In the genomic region with DNA sequence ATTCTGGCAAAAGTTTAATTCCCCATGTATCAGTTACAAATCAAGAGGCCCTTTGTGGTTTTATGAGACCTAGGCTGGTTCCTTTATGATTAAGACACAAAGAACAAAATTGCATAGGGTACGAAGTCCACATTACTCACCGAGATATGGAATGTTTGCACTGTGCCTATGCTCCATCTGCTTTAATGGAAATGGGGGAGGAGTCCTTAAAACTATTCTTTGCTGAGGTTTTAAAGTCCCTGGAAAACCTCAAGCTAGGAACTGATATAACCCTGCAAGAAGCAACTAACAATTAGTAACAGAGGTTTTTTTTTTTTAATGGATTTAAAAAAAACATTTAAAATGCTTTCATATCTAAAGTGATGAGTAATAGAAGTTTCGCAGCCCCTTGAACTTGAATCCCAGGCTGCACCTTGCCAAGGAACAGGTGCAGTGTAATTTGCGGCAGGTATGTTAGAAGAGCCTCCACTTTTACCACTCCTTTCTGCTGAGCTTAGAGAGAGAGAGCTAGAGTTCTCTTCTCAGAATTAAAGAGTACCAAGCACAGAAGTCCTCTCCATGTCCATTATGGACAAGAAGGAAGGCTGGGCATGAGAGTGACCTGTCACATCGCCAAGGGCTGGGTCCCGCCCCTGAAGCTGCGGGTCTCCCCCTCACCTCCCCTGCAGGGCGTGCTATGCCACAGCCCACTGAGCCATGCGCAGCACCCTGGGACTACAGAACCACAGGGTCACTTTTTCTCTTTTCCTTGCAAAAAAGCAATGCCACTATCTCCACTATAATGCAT, we compare ENCODE assay signal across 1 cellular context.
TF ChIP-seq lines count a peak whose summit lies in the region.

No MANE protein-coding gene starts in this region.

TF ChIP-seq in HepG2, 621 proteins besides CTCF, POLR2A, EP300 and RAD21 (continued from another document and continues in another):
- TF ChIP-seq ZNF749 (CRISPR knock-in tag; IDR thresholded peaks at IDR 0.05; ENCODE audit: borderline replicate concordance), result no peak
- 0 out of 2 replicates have a peak, but pooled peaks have one; percentile 28 for TF ChIP-seq REPIN1 (CRISPR knock-in tag; IDR thresholded peaks at IDR 0.05; ENCODE audit: borderline replicate concordance, low read depth)
- TF ChIP-seq ZNF121 (CRISPR knock-in tag; IDR thresholded peaks at IDR 0.05), result no peak
- no peak; the same call in 1 of the 2 replicates for TF ChIP-seq KDM3A (CRISPR knock-in tag; IDR thresholded peaks at IDR 0.05; ENCODE audit: low read depth)
- TF ChIP-seq ZSCAN22 (CRISPR knock-in tag; IDR thresholded peaks at IDR 0.05), result no peak
- TF ChIP-seq, protein P1, sequence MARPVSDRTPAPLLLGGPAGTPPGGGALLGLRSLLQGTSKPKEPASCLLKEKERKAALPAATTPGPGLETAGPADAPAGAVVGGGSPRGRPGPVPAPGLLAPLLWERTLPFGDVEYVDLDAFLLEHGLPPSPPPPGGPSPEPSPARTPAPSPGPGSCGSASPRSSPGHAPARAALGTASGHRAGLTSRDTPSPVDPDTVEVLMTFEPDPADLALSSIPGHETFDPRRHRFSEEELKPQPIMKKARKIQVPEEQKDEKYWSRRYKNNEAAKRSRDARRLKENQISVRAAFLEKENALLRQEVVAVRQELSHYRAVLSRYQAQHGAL (CRISPR knock-in tag; IDR thresholded peaks at IDR 0.05; ENCODE audit: not compliant biosample characterization), result no peak
- no peak for TF ChIP-seq ZNF775 (CRISPR knock-in tag; IDR thresholded peaks at IDR 0.05; ENCODE audit: borderline replicate concordance)
- TF ChIP-seq ZNF337 (CRISPR knock-in tag; IDR thresholded peaks at IDR 0.05; ENCODE audit: borderline replicate concordance, low read depth), result no peak
- no peak for TF ChIP-seq RFX1 (IDR thresholded peaks at IDR 0.05)
- TF ChIP-seq ZNF468 (CRISPR knock-in tag; IDR thresholded peaks at IDR 0.05), result no peak
- TF ChIP-seq ZNF761 (CRISPR knock-in tag; conservative IDR thresholded peaks at IDR 0.05), result 0 out of 2 replicates have a peak, but pooled peaks have one; percentile 53
- TF ChIP-seq, protein P2, sequence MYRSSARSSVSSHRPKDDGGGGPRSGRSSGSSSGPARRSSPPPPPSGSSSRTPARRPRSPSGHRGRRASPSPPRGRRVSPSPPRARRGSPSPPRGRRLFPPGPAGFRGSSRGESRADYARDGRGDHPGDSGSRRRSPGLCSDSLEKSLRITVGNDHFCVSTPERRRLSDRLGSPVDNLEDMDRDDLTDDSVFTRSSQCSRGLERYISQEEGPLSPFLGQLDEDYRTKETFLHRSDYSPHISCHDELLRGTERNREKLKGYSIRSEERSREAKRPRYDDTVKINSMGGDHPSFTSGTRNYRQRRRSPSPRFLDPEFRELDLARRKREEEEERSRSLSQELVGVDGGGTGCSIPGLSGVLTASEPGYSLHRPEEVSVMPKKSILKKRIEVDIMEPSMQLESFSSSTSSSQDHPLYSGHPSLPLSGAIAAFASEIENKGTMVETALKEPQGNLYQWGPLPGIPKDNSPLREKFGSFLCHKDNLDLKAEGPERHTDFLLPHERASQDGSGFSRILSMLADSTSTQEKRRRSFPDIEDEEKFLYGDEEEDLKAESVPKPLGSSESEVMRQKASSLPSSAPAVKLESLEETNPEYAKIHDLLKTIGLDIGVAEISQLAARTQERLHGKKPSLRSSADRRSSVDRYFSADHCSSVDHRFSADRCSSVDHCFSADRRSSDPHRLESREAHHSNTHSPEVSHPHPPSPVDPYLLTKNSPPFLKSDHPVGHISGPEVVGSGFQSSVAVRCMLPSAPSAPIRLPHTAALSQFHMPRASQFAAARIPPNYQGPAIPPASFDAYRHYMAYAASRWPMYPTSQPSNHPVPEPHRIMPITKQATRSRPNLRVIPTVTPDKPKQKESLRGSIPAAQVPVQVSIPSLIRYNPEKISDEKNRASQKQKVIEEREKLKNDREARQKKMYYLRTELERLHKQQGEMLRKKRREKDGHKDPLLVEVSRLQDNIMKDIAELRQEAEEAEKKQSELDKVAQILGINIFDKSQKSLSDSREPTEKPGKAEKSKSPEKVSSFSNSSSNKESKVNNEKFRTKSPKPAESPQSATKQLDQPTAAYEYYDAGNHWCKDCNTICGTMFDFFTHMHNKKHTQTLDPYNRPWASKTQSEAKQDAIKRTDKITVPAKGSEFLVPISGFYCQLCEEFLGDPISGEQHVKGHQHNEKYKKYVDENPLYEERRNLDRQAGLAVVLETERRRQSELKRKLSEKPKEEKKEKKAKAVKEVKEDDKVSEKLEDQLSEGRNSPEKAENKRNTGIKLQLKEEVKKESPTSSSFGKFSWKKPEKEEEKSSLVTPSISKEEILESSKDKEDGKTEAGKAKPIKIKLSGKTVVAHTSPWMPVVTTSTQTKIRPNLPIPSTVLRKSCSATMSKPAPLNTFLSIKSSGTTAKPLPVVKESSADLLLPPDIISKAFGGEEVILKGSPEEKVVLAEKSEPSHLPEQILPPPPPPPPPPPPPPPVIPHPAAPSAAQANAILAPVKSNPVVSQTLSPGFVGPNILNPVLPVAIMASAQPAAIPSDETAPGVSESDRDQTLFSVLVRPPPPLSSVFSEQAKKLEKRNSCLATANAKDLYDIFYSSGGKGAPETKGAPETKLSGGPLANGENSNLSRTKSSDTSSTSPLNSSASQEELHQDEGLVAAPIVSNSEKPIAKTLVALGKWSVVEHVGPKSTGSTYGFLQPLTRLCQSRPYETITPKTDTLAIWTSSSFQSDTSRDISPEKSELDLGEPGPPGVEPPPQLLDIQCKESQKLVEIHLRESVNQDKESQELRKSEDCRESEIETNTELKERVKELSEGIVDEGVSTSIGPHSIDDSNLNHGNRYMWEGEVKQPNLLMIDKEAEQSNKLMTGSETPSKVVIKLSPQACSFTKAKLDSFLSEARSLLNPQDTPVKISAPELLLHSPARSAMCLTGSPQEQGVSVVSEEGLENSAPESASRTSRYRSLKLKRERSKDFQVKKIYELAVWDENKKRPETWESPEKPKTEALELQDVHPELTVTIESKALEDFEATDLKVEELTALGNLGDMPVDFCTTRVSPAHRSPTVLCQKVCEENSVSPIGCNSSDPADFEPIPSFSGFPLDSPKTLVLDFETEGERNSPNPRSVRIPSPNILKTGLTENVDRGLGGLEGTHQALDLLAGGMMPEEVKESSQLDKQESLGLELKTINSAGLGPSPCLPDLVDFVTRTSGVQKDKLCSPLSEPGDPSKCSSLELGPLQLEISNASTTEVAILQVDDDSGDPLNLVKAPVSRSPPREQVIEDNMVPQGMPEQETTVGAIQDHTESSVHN (CRISPR knock-in tag; IDR thresholded peaks at IDR 0.05), result no peak
- TF ChIP-seq SMAD1 (CRISPR knock-in tag; IDR thresholded peaks at IDR 0.05; ENCODE audit: borderline replicate concordance, low read depth), result no peak
- no peak for TF ChIP-seq TCF7L2 (IDR thresholded peaks at IDR 0.05; ENCODE audit: low read depth, low read length)
- TF ChIP-seq, protein P3, sequence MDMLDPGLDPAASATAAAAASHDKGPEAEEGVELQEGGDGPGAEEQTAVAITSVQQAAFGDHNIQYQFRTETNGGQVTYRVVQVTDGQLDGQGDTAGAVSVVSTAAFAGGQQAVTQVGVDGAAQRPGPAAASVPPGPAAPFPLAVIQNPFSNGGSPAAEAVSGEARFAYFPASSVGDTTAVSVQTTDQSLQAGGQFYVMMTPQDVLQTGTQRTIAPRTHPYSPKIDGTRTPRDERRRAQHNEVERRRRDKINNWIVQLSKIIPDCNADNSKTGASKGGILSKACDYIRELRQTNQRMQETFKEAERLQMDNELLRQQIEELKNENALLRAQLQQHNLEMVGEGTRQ (IDR thresholded peaks at IDR 0.05; ENCODE audit: low read depth, low read length), result no peak
- TF ChIP-seq, protein P3 (CRISPR knock-in tag; IDR thresholded peaks at IDR 0.05; ENCODE audit: borderline replicate concordance), result no peak
- no peak for TF ChIP-seq ZNF660 (CRISPR knock-in tag; IDR thresholded peaks at IDR 0.05; ENCODE audit: borderline replicate concordance, low read depth)
- no peak for TF ChIP-seq ARNTL (CRISPR knock-in tag; IDR thresholded peaks at IDR 0.05)
- TF ChIP-seq RBM39 (IDR thresholded peaks at IDR 0.05; ENCODE audit: low read depth, low read length, poor library complexity, severe bottlenecking), result no peak
- TF ChIP-seq ZNF329 (CRISPR knock-in tag; IDR thresholded peaks at IDR 0.05; ENCODE audit: low read depth), result no peak
- TF ChIP-seq ZNF350 (CRISPR knock-in tag; IDR thresholded peaks at IDR 0.05; ENCODE audit: borderline replicate concordance, low read depth), result no peak
- no peak; the same call in 1 of the 2 replicates for TF ChIP-seq RXRA (CRISPR knock-in tag; IDR thresholded peaks at IDR 0.05)
- peak; percentile 94 for TF ChIP-seq HDAC2 (CRISPR knock-in tag; IDR thresholded peaks at IDR 0.05)
- TF ChIP-seq, protein P4, sequence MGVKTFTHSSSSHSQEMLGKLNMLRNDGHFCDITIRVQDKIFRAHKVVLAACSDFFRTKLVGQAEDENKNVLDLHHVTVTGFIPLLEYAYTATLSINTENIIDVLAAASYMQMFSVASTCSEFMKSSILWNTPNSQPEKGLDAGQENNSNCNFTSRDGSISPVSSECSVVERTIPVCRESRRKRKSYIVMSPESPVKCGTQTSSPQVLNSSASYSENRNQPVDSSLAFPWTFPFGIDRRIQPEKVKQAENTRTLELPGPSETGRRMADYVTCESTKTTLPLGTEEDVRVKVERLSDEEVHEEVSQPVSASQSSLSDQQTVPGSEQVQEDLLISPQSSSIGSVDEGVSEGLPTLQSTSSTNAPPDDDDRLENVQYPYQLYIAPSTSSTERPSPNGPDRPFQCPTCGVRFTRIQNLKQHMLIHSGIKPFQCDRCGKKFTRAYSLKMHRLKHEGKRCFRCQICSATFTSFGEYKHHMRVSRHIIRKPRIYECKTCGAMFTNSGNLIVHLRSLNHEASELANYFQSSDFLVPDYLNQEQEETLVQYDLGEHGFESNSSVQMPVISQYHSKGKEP (CRISPR knock-in tag; IDR thresholded peaks at IDR 0.05), result no peak
- TF ChIP-seq, protein P5, sequence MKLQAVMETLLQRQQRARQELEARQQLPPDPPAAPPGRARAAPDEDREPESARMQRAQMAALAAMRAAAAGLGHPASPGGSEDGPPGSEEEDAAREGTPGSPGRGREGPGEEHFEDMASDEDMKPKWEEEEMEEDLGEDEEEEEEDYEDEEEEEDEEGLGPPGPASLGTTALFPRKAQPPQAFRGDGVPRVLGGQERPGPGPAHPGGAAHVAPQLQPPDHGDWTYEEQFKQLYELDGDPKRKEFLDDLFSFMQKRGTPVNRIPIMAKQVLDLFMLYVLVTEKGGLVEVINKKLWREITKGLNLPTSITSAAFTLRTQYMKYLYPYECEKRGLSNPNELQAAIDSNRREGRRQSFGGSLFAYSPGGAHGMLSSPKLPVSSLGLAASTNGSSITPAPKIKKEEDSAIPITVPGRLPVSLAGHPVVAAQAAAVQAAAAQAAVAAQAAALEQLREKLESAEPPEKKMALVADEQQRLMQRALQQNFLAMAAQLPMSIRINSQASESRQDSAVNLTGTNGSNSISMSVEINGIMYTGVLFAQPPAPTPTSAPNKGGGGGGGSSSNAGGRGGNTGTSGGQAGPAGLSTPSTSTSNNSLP (IDR thresholded peaks at IDR 0.05; ENCODE audit: low read depth, low read length), result peak; percentile 99
- TF ChIP-seq TP53 (CRISPR knock-in tag; conservative IDR thresholded peaks at IDR 0.05), result no peak
- no peak for TF ChIP-seq ZNF850 (CRISPR knock-in tag; conservative IDR thresholded peaks at IDR 0.05)
- no peak for TF ChIP-seq NFATC3 (CRISPR knock-in tag; IDR thresholded peaks at IDR 0.05)
- TF ChIP-seq GATAD2A (CRISPR knock-in tag; IDR thresholded peaks at IDR 0.05), result peak; percentile 98
- TF ChIP-seq ZIK1 (CRISPR knock-in tag; IDR thresholded peaks at IDR 0.05; ENCODE audit: borderline replicate concordance, low read depth), result no peak
- TF ChIP-seq, protein P6, sequence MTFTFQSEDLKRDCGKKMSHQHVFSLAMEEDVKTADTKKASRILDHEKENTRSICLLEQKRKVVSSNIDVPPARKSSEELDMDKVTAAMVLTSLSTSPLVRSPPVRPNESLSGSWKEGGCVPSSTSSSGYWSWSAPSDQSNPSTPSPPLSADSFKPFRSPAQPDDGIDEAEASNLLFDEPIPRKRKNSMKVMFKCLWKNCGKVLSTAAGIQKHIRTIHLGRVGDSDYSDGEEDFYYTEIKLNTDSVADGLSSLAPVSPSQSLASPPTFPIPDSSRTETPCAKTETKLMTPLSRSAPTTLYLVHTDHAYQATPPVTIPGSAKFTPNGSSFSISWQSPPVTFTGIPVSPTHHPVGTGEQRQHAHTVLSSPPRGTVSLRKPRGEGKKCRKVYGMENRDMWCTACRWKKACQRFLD (CRISPR knock-in tag; IDR thresholded peaks at IDR 0.05; ENCODE audit: borderline replicate concordance), result no peak
- TF ChIP-seq RFXAP (CRISPR knock-in tag; IDR thresholded peaks at IDR 0.05; ENCODE audit: borderline replicate concordance), result no peak; the same call in 1 of the 2 replicates
- no peak for TF ChIP-seq ELF4 (CRISPR knock-in tag; IDR thresholded peaks at IDR 0.05; ENCODE audit: borderline replicate concordance)
- no peak for TF ChIP-seq ZNF253 (CRISPR knock-in tag; IDR thresholded peaks at IDR 0.05; ENCODE audit: borderline replicate concordance)
- TF ChIP-seq, protein P7, sequence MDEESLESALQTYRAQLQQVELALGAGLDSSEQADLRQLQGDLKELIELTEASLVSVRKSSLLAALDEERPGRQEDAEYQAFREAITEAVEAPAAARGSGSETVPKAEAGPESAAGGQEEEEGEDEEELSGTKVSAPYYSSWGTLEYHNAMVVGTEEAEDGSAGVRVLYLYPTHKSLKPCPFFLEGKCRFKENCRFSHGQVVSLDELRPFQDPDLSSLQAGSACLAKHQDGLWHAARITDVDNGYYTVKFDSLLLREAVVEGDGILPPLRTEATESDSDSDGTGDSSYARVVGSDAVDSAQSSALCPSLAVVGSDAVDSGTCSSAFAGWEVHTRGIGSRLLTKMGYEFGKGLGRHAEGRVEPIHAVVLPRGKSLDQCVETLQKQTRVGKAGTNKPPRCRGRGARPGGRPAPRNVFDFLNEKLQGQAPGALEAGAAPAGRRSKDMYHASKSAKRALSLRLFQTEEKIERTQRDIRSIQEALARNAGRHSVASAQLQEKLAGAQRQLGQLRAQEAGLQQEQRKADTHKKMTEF (CRISPR knock-in tag; IDR thresholded peaks at IDR 0.05), result peak; percentile 89
- TF ChIP-seq PHF8 (CRISPR knock-in tag; IDR thresholded peaks at IDR 0.05), result no peak
- TF ChIP-seq PAWR (CRISPR knock-in tag; IDR thresholded peaks at IDR 0.05; ENCODE audit: borderline replicate concordance), result no peak
- TF ChIP-seq ETV6 (CRISPR knock-in tag; conservative IDR thresholded peaks at IDR 0.05), result no peak
- no peak for TF ChIP-seq ZNF432 (CRISPR knock-in tag; IDR thresholded peaks at IDR 0.05; ENCODE audit: borderline replicate concordance)
- TF ChIP-seq ZC3H13 (CRISPR knock-in tag; IDR thresholded peaks at IDR 0.05), result no peak
- TF ChIP-seq CEBPG (CRISPR knock-in tag; IDR thresholded peaks at IDR 0.05), result peak; percentile 92
- no peak for TF ChIP-seq HES4 (CRISPR knock-in tag; IDR thresholded peaks at IDR 0.05; ENCODE audit: borderline replicate concordance)
- TF ChIP-seq, protein P8, sequence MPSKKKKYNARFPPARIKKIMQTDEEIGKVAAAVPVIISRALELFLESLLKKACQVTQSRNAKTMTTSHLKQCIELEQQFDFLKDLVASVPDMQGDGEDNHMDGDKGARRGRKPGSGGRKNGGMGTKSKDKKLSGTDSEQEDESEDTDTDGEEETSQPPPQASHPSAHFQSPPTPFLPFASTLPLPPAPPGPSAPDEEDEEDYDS (CRISPR knock-in tag; IDR thresholded peaks at IDR 0.05), result peak; percentile 72
- TF ChIP-seq, protein P9, sequence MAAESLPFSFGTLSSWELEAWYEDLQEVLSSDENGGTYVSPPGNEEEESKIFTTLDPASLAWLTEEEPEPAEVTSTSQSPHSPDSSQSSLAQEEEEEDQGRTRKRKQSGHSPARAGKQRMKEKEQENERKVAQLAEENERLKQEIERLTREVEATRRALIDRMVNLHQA (CRISPR knock-in tag; IDR thresholded peaks at IDR 0.05), result no peak
